In the genomic region with DNA sequence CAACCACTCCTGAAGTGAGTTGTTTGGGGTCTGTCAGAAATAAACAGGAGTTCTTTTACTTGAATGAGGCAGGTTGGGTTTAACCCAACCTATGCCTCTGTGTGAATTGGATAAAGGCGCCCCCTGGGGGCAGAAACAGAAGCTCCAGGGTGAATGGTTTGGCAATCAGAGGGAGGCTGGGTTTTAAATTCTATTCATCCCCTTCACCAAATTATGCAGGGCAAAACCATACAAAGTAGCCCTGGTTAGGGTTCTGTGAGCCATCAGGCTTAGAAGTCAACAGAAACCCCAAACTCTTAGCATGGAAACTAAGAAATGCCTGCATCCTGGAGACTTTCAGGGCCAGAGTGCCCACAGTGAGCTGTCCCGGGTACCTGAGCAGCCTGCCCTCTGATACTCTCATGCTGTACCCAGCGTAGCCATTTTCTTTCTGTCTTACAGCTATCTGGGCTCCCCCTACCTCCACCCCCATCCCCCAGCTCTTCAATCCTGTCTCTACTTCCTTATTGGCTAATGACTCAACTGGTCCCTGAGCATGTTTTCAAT, we compare ENCODE assay signal across 9 cellular contexts.
DNase-seq lines count a peak whose midpoint lies in the region; ATAC-seq and TF ChIP-seq lines count a peak whose summit lies in the region.
"Had no signal": no experiment of that assay in that cellular context is flagged by ENCODE, and none has a peak within 500 bp of the region (broad histone marks: within the 10 kb centered on the region; RNA-seq: fewer than 3 reads in every experiment).

No MANE protein-coding gene starts in this region.

- H3K79me1 ChIP-seq in mesenchymal stem cell (replicated peaks; ENCODE audit: low read length, poor library complexity, severe bottlenecking), result no peaks in the 10 kb centered on the region

- no peak overlapping the region for H2AK5ac ChIP-seq in mesenchymal stem cell (ENCODE audit: low read length, severe bottlenecking)

- no peak overlapping the region for H3K23ac ChIP-seq in mesenchymal stem cell (ENCODE audit: low read length in 2 of 2)

- no peaks in the 10 kb centered on the region for H3K9me3 ChIP-seq in mesenchymal stem cell (ENCODE audit: control insufficient read depth, low read length)

- no peak overlapping the region for H3K18ac ChIP-seq in mesenchymal stem cell (ENCODE audit: low read depth in 1 of 2, low read length in 2 of 2)

- no peak overlapping the region for H3K4ac ChIP-seq in mesenchymal stem cell (ENCODE audit: low read depth in 1 of 2, low read length in 2 of 2)

- no peak overlapping the region for H2BK5ac ChIP-seq in mesenchymal stem cell (ENCODE audit: low read depth, low read length, poor library complexity, severe bottlenecking)

- no peak overlapping the region for H3K27ac Mint-ChIP-seq in WTC11
- H3K27ac Mint-ChIP-seq: naive B cell had no signal

- POLR2A ChIA-PET in WTC11 (lab: Charles Lee), result interaction anchor here (1.0 kb wide), 1 partner anchor 510 kb away, joined by 3 read pairs; no protein-coding TSS in a partner anchor

- no peaks in the 10 kb centered on the region; the same call in 1 of the 2 replicates for H3K27me3 Mint-ChIP-seq in WTC11 (ENCODE audit: low read depth)

- H3K9me3 Mint-ChIP-seq in WTC11, result no peaks in the 10 kb centered on the region; the same call in none of the 2 replicates

- no peaks in the 10 kb centered on the region for H3K36me3 ChIP-seq in mesenchymal stem cell (ENCODE audit: control insufficient read depth in 1 of 2, insufficient read depth in 2 of 2, low read depth in 1 of 2, low read length in 2 of 2)

- H2BK120ac ChIP-seq in mesenchymal stem cell (ENCODE audit: low read depth, low read length), result no peak overlapping the region

- no peaks in the 10 kb centered on the region for H3K36me3 Mint-ChIP-seq in WTC11
- H3K36me3 Mint-ChIP-seq: naive B cell had no signal

- H3K4me3 Mint-ChIP-seq in WTC11, result no peak overlapping the region
- H3K4me3 Mint-ChIP-seq: naive B cell had no signal

- H3K4me1 Mint-ChIP-seq in WTC11, result 0 out of 2 replicates have a peak, but pooled peaks cover 2% of the 10 kb centered on the region
- H3K4me1 Mint-ChIP-seq: naive B cell had no signal

- H2BK12ac ChIP-seq in mesenchymal stem cell (ENCODE audit: low read length in 2 of 2), result no peak overlapping the region

- no peak overlapping the region for H2AFZ ChIP-seq in mesenchymal stem cell (ENCODE audit: low read depth, low read length)

- ATAC-seq in GM19043 (IDR thresholded peaks at IDR 0.05; ENCODE audit: low read depth, unreplicated experiment) (peak; percentile 68), WTC11 (peak; percentile 92), HG02588 (IDR thresholded peaks at IDR 0.05; ENCODE audit: unreplicated experiment) (no peak)

- H4K8ac ChIP-seq in mesenchymal stem cell (ENCODE audit: low read length), result no peak overlapping the region

- H4K91ac ChIP-seq in mesenchymal stem cell (ENCODE audit: low read length), result no peak overlapping the region

- H2BK15ac ChIP-seq in mesenchymal stem cell (ENCODE audit: low read depth, poor library complexity, severe bottlenecking), result no peak overlapping the region

- 80% methylated on average over 2 of the region's 3 CpGs for WGBS in mesenchymal stem cell

- DNase-seq in AG09309 (ENCODE audit: low read depth) (no peak), HPDE6-E6E7 (ENCODE audit: extremely low spot score) (peak; percentile 4), WTC11 (ENCODE audit: low spot score) (peak; percentile 74), mesenchymal stem cell (peak; percentile 3)
- DNase-seq in central memory CD4-positive, alpha-beta T cell, result peak; percentile 50
- DNase-seq in stimulated activated CD8-positive, alpha-beta memory T cell treated with anti-CD3 and anti-CD28 coated beads, Interleukin-7, amount 100 ng/mL, for 48 hours (ENCODE audit: extremely low read depth in 1 of 2, low read depth in 1 of 2), result peak; percentile 25 to 41
- DNase-seq: naive B cell had no signal

- no peaks in the 10 kb centered on the region for H3K4me1 ChIP-seq in mesenchymal stem cell (ENCODE audit: control insufficient read depth, insufficient read depth, low read depth, low read length)

- no peak overlapping the region for H3K4me2 ChIP-seq in mesenchymal stem cell (ENCODE audit: low read length, poor library complexity, severe bottlenecking)

- H3K9ac ChIP-seq in mesenchymal stem cell (ENCODE audit: low read length), result no peak overlapping the region

- peak; percentile 47 for TF ChIP-seq CTCF in AG09309 (IDR thresholded peaks at IDR 0.05; ENCODE audit: control insufficient read depth, insufficient read depth, low read depth, low read length, missing control alignments)
- TF ChIP-seq CTCF in WTC11 (IDR thresholded peaks at IDR 0.05), result peak; percentile 74

- no peak overlapping the region for H3K14ac ChIP-seq in mesenchymal stem cell (ENCODE audit: low read length in 2 of 2)

- CTCF ChIA-PET in WTC11 (lab: Charles Lee), result interaction anchor here (0.6 to 3.4 kb wide), 40 partner anchors 9 to 1758 kb away, joined by 3 to 56 read pairs (median 5); no protein-coding TSS in a partner anchor

- H3K27me3 ChIP-seq in mesenchymal stem cell (ENCODE audit: control insufficient read depth in 1 of 2, insufficient read depth in 1 of 2, low read length in 2 of 2), result peaks cover 9 to 12% of the 10 kb centered on the region in 2 experiments

- no peak overlapping the region for H3K27ac ChIP-seq in mesenchymal stem cell (ENCODE audit: low read length, poor library complexity, severe bottlenecking)

- H3K4me3 ChIP-seq in AG09309 (ENCODE audit: control insufficient read depth, low read depth, low read length), result no peak overlapping the region
- no peak overlapping the region for H3K4me3 ChIP-seq in mesenchymal stem cell (ENCODE audit: insufficient read depth in 1 of 2, low read depth in 1 of 2, low read length in 2 of 2)

TF ChIP-seq in WTC11, 78 proteins besides CTCF, POLR2A, EP300 and RAD21 (continues in another document):
- TF ChIP-seq ZNF232 (CRISPR knock-in tag; IDR thresholded peaks at IDR 0.05), result no peak
- no peak for TF ChIP-seq NFE2L1 (CRISPR knock-in tag; IDR thresholded peaks at IDR 0.05)
- TF ChIP-seq NFATC4 (CRISPR knock-in tag; IDR thresholded peaks at IDR 0.05), result no peak
- TF ChIP-seq IRF2 (CRISPR knock-in tag; IDR thresholded peaks at IDR 0.05; ENCODE audit: borderline replicate concordance, low read depth), result no peak
- TF ChIP-seq ZNF121 (CRISPR knock-in tag; IDR thresholded peaks at IDR 0.05), result no peak
- TF ChIP-seq, protein P1, sequence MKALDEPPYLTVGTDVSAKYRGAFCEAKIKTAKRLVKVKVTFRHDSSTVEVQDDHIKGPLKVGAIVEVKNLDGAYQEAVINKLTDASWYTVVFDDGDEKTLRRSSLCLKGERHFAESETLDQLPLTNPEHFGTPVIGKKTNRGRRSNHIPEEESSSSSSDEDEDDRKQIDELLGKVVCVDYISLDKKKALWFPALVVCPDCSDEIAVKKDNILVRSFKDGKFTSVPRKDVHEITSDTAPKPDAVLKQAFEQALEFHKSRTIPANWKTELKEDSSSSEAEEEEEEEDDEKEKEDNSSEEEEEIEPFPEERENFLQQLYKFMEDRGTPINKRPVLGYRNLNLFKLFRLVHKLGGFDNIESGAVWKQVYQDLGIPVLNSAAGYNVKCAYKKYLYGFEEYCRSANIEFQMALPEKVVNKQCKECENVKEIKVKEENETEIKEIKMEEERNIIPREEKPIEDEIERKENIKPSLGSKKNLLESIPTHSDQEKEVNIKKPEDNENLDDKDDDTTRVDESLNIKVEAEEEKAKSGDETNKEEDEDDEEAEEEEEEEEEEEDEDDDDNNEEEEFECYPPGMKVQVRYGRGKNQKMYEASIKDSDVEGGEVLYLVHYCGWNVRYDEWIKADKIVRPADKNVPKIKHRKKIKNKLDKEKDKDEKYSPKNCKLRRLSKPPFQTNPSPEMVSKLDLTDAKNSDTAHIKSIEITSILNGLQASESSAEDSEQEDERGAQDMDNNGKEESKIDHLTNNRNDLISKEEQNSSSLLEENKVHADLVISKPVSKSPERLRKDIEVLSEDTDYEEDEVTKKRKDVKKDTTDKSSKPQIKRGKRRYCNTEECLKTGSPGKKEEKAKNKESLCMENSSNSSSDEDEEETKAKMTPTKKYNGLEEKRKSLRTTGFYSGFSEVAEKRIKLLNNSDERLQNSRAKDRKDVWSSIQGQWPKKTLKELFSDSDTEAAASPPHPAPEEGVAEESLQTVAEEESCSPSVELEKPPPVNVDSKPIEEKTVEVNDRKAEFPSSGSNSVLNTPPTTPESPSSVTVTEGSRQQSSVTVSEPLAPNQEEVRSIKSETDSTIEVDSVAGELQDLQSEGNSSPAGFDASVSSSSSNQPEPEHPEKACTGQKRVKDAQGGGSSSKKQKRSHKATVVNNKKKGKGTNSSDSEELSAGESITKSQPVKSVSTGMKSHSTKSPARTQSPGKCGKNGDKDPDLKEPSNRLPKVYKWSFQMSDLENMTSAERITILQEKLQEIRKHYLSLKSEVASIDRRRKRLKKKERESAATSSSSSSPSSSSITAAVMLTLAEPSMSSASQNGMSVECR (CRISPR knock-in tag; IDR thresholded peaks at IDR 0.05; ENCODE audit: borderline replicate concordance), result no peak
- no peak for TF ChIP-seq IRF1 (CRISPR knock-in tag; IDR thresholded peaks at IDR 0.05)
- TF ChIP-seq NR1H2 (CRISPR knock-in tag; IDR thresholded peaks at IDR 0.05), result no peak
- TF ChIP-seq, protein P2, sequence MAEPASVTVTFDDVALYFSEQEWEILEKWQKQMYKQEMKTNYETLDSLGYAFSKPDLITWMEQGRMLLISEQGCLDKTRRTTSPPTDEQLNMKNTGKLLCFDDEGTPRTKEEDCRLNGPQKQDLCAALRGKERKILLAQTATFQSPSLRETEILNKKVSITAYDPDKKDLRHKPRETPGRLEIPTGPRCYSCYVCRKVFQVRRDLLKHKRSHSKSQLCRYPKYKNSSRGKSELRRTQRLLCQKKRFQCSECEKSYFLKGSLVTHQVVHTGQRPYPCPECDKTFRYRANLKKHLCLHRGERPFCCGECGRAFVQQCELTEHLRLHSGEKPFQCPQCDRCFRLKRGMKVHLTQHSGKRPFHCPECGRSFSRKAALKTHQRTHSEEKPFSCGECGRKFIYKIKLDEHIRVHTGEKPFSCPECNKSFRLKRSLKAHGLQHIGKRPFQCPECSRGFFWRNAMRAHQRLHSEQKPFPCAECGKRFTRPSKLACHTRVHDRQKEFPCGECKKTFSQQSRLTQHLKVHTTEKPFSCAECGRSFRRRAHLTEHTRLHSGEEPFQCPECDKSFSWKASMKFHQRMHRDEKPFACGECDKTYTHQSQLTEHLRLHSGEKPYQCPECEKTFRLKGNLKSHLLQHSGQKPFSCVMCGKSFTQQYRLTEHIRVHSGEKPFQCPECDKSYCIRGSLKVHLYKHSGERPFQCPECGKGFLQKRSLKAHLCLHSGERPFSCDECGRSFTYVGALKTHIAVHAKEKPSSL (CRISPR knock-in tag; conservative IDR thresholded peaks at IDR 0.05), result no peak
- TF ChIP-seq SMAD4 (CRISPR knock-in tag; IDR thresholded peaks at IDR 0.05), result no peak
- TF ChIP-seq SOX15 (CRISPR knock-in tag; IDR thresholded peaks at IDR 0.05), result no peak
